8 cellular contexts compared by ENCODE assay signal in the genomic region with DNA sequence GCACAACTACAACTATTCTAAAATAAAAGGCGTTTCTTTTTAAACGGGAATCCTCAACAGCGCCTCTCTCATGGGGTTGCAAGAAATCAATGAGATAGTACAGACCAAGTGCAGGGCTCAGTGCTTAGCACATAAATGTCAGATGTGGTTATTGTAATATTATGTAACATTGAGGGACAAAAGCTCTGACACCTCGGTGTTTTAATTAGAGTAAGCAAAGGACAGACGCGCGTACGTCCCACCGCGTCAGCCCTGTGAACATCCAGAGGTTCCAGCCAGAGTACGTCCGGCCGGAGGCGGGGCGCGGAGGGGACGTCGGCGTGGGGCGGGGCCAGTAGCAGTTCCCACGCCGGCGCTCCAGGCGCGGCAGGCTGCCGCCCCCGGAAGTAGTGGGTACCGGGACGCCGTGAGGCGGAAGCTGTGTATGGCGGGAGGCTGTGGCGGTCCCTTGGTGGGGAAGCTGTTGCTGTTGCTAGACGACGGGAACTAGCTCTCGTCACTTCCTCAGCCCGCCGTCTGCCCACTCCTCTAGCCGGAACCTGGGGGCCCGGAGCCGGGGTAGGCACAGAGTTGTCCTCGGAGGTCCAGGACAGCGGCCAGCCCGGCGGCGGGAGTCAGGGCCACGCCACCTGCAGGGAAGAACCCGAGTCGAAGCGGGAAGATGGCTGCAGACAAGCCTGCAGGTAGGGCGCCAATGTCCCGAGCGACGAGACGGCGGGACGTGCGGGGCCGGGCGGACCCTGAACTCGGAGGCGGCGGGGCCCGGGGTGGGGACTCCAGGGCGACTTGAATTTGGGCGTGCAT. TPM values are rescaled to one million over a fixed set of nuclear protein-coding genes. Genes with fewer than 3 reads are reported as not detected.
DNase-seq lines count a peak whose midpoint lies in the region; FAIRE-seq and TF ChIP-seq lines count a peak whose summit lies in the region.

A gene with protein sequence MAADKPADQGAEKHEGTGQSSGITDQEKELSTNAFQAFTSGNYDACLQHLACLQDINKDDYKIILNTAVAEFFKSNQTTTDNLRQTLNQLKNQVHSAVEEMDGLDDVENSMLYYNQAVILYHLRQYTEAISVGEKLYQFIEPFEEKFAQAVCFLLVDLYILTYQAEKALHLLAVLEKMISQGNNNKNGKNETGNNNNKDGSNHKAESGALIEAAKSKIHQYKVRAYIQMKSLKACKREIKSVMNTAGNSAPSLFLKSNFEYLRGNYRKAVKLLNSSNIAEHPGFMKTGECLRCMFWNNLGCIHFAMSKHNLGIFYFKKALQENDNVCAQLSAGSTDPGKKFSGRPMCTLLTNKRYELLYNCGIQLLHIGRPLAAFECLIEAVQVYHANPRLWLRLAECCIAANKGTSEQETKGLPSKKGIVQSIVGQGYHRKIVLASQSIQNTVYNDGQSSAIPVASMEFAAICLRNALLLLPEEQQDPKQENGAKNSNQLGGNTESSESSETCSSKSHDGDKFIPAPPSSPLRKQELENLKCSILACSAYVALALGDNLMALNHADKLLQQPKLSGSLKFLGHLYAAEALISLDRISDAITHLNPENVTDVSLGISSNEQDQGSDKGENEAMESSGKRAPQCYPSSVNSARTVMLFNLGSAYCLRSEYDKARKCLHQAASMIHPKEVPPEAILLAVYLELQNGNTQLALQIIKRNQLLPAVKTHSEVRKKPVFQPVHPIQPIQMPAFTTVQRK (plus strand): TSS at position 389 of the 804 bp plus-strand sequence. CDS start 273 bp downstream, at position 662.

- peaks cover 2 to 9% of the 10 kb centered on the region in 2 donors for H3K4me1 ChIP-seq in neuronal stem cell (ENCODE audit: control insufficient read depth in 2 of 2, insufficient read depth in 1 of 2, low read depth in 1 of 2, low read length in 2 of 2)

- intact Hi-C loops in activated naive CD4-positive, alpha-beta T cell treated with anti-CD3 and anti-CD28 coated beads for 36 hours (cut with micrococcal nuclease) = loop anchor here (1.0 to 10.0 kb wide), 11 partner anchors 96 to 1152 kb away; a partner anchor contains a TSS

- H2AFZ ChIP-seq in neuronal stem cell (ENCODE audit: low read length) = peak within 1 kb of the TSS; percentile 90

- DNase-seq in GM06990 (ENCODE audit: extremely low read depth, insufficient read length) (peak; percentile 98), HFFc6 (peak; percentile 91), NAMALWA (ENCODE audit: low spot score) (peak; percentile 97), SK-N-DZ (ENCODE audit: low spot score) (peak; percentile 97), frontal cortex (ENCODE audit: low spot score in 2 of 2) (peak; percentile 83 to 89), neuronal stem cell (ENCODE audit: low spot score) (peak; percentile 90)
- DNase-seq in activated naive CD4-positive, alpha-beta T cell treated with anti-CD3 and anti-CD28 coated beads for 36 hours = peak; percentile 97

- H4K8ac ChIP-seq in neuronal stem cell (ENCODE audit: low read depth, low read length) = peak within 1 kb of the TSS; percentile 74

- H3K79me1 ChIP-seq in neuronal stem cell (ENCODE audit: low read depth, low read length) = peaks cover 7% of the 10 kb centered on the region

- H3K4me3 ChIP-seq in GM06990 (replicated peaks; ENCODE audit: low read depth, low read length) (peak within 1 kb of the TSS; percentile 88), neuronal stem cell (ENCODE audit: low read length in 2 of 2) (peak within 1 kb of the TSS; percentile 79 to 89)

- H3K27me3 Mint-ChIP-seq in HFFc6 (ENCODE audit: insufficient read depth) = no peaks in the 10 kb centered on the region; the same call in 1 of the 2 replicates
- H3K27me3 Mint-ChIP-seq in activated naive CD4-positive, alpha-beta T cell treated with anti-CD3 and anti-CD28 coated beads for 36 hours (ENCODE audit: low read depth) = no peaks in the 10 kb centered on the region

- peak within 1 kb of the TSS; percentile 98 for H3K23ac ChIP-seq in neuronal stem cell (ENCODE audit: low read depth, low read length, poor library complexity)

- no peak within 1 kb of the TSS for H2BK15ac ChIP-seq in neuronal stem cell (ENCODE audit: low read length)

- H3K9me3 Mint-ChIP-seq in HFFc6 = no peaks in the 10 kb centered on the region
- H3K9me3 Mint-ChIP-seq in activated naive CD4-positive, alpha-beta T cell treated with anti-CD3 and anti-CD28 coated beads for 36 hours = no peaks in the 10 kb centered on the region

- peak within 1 kb of the TSS; percentile 88 for H3K27ac Mint-ChIP-seq in HFFc6
- peak within 1 kb of the TSS; percentile 86 for H3K27ac Mint-ChIP-seq in activated naive CD4-positive, alpha-beta T cell treated with anti-CD3 and anti-CD28 coated beads for 36 hours

- peak within 1 kb of the TSS; percentile 93 for H2BK5ac ChIP-seq in neuronal stem cell (ENCODE audit: low read length)

- CTCF ChIA-PET in activated naive CD4-positive, alpha-beta T cell treated with anti-CD3 and anti-CD28 coated beads for 36 hours (lab: Charles Lee) = interaction anchor here (0.9 to 1.9 kb wide), 4 partner anchors 10 to 92 kb away, joined by 3 to 7 read pairs (median 4); no protein-coding TSS in a partner anchor

- no peak within 1 kb of the TSS for H2BK12ac ChIP-seq in neuronal stem cell (ENCODE audit: low read length)

- peak within 1 kb of the TSS; percentile 78 for H3K4ac ChIP-seq in neuronal stem cell (ENCODE audit: low read length)

- peak within 1 kb of the TSS; percentile 92 for H3K27ac ChIP-seq in neuronal stem cell (replicated peaks; ENCODE audit: low read length)

- peak within 1 kb of the TSS; percentile 96 for H3K4me3 Mint-ChIP-seq in HFFc6
- H3K4me3 Mint-ChIP-seq in activated naive CD4-positive, alpha-beta T cell treated with anti-CD3 and anti-CD28 coated beads for 36 hours = peak within 1 kb of the TSS; percentile 90

- peak within 1 kb of the TSS; percentile 88 for H3K4me2 ChIP-seq in neuronal stem cell (ENCODE audit: insufficient read depth, low read length, poor library complexity, severe bottlenecking)

- H3K27me3 ChIP-seq in GM06990 (replicated peaks; ENCODE audit: control insufficient read depth, insufficient read depth, low read length) (no peaks in the 10 kb centered on the region), neuronal stem cell (ENCODE audit: control insufficient read depth in 3 of 3, insufficient read depth in 3 of 3, low read depth in 1 of 3, low read length in 3 of 3) (no peaks in the 10 kb centered on the region)

- WGBS in neuronal stem cell (ENCODE audit: extremely low coverage in 2 of 2, insufficient read length in 2 of 2, insufficient replicate concordance in 1 of 2), 2 donors = no CpG with 5 or more reads among the region's 66 CpGs

- H2BK120ac ChIP-seq in neuronal stem cell (ENCODE audit: low read depth, low read length) = peak within 1 kb of the TSS; percentile 42

- no peaks in the 10 kb centered on the region for H3K9me3 ChIP-seq in neuronal stem cell (replicated peaks in 1 of 2; ENCODE audit: control insufficient read depth in 2 of 2, insufficient read depth in 1 of 2, low read depth in 1 of 2, low read length in 2 of 2)

- no peak within 1 kb of the TSS for H4K91ac ChIP-seq in neuronal stem cell (ENCODE audit: low read depth, low read length, poor library complexity)

- H3K14ac ChIP-seq in neuronal stem cell (ENCODE audit: low read length) = peak within 1 kb of the TSS; percentile 58

- peak within 1 kb of the TSS; percentile 96 for H3K9ac ChIP-seq in neuronal stem cell (ENCODE audit: low read depth, low read length, poor library complexity)

- TF ChIP-seq CTCF in GM06990 (IDR thresholded peaks at IDR 0.05; ENCODE audit: insufficient read depth, low read length, poor library complexity, severe bottlenecking) (no peak), HFFc6 (IDR thresholded peaks at IDR 0.05) (peak; percentile 35; the same call in 1 of the 2 replicates), subcutaneous adipose tissue (IDR thresholded peaks at IDR 0.05; ENCODE audit: low read depth) (no peak)

- peak within 1 kb of the TSS; percentile 62 for H2AK5ac ChIP-seq in neuronal stem cell (ENCODE audit: low read depth, low read length)

- peaks cover 33% of the 10 kb centered on the region for H3K4me1 Mint-ChIP-seq in HFFc6 (ENCODE audit: low read depth)
- H3K4me1 Mint-ChIP-seq in activated naive CD4-positive, alpha-beta T cell treated with anti-CD3 and anti-CD28 coated beads for 36 hours (ENCODE audit: low read depth) = peaks cover 32% of the 10 kb centered on the region

- peaks cover 5% of the 10 kb centered on the region for H3K36me3 Mint-ChIP-seq in HFFc6 (ENCODE audit: low read depth)
- H3K36me3 Mint-ChIP-seq in activated naive CD4-positive, alpha-beta T cell treated with anti-CD3 and anti-CD28 coated beads for 36 hours (ENCODE audit: low read depth) = peaks cover 11% of the 10 kb centered on the region

- peak within 1 kb of the TSS; percentile 92 for H3K18ac ChIP-seq in neuronal stem cell (ENCODE audit: low read length)

- FAIRE-seq in frontal cortex (lab: Jason Lieb, UNC) = no peak

- H3K36me3 ChIP-seq in GM06990 (ENCODE audit: control insufficient read depth, insufficient read depth, low read length) (no peaks in the 10 kb centered on the region; the same call in 1 of the 2 replicates), neuronal stem cell (replicated peaks in 1 of 2; ENCODE audit: control insufficient read depth in 2 of 2, insufficient read depth in 2 of 2, low read length in 2 of 2) (peaks cover 0 to 21% of the 10 kb centered on the region in 2 donors)

RNA-seq across cellular contexts. Expression of the gene that starts here (rescaled TPM):
- 10 to 100 TPM; 16.2 to 23.0 (median 20.0) TPM for total RNA-seq in HFFc6 (2021; fragmentation: NEBNext Ultra II Directional; extraction: Animal tissue kit (Norgen Biotek cat#: 25700))
- polyA plus RNA-seq in SK-N-DZ (2014; cell fraction: cytosol; rRNA removed) = 50.3 and 55.3 TPM in 2 replicates
- polyA plus RNA-seq in SK-N-DZ (2014; cell fraction: nucleus; rRNA removed) = 40.5 and 126 TPM in 2 replicates
- 10 to 100 TPM; 40.6 to 46.5 TPM for total RNA-seq in activated naive CD4-positive, alpha-beta T cell treated with anti-CD3 and anti-CD28 coated beads for 36 hours
- 47.7 TPM for total RNA-seq in frontal cortex
- polyA plus RNA-seq in neuronal stem cell (2013, experiment 1 of 2) = 21.1 TPM
- 20.7 TPM for polyA plus RNA-seq in neuronal stem cell (2013, experiment 2 of 2)
- 10 to 100 TPM; 16.3 to 22.6 (median 19.3) TPM for total RNA-seq in subcutaneous adipose tissue

Comparison
In these comparisons a context has a peak if more than half of its experiments do, and no peak if none do; other contexts are left out.
1. Peak in every context shown above with its lines: DNase-seq, H3K4me3 ChIP-seq and H3K27ac ChIP-seq.